Comparison of ENCODE assay signal across 1 cellular context in the genomic region with DNA sequence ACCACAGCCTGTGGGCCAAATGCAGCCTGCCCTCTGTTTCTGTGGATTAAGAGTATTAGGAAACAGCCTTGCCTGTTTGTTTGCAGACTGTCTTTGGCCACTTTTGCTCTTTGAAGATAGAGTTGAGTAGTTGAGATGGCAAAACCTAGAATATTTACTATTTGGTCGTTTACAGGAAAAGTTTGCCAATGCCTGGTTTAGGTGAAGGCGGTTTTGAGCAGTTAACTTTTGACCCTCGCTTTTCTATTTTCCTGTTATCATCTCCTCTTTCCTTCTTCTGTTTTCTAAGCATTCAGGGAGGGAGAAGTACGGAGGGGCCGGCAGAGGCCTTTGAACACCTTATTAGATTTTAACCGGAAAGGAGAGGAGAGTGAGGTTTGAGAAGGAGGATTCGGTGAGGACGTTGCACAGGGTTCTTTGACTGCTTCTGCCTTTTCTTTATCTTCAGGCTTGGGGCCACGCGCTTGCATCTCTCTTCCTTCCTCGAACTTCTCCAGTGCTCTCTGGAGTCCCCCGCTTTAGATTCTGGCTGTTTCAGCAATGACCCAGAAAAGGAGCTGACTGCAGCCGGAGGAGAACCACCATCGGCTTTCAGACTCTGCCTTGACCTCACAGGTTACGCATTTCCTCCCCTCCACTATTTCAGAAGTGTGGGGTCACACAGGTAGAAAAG.
A peak's percentile ranks its signal among the peaks of the same experiment; 100 is the strongest.
TF ChIP-seq lines count a peak whose summit lies in the region.

No MANE protein-coding gene starts in this region.

TF ChIP-seq in HepG2, 621 proteins besides CTCF, POLR2A, EP300 and RAD21 (continued from another document and continues in another):
- TF ChIP-seq, protein P1, sequence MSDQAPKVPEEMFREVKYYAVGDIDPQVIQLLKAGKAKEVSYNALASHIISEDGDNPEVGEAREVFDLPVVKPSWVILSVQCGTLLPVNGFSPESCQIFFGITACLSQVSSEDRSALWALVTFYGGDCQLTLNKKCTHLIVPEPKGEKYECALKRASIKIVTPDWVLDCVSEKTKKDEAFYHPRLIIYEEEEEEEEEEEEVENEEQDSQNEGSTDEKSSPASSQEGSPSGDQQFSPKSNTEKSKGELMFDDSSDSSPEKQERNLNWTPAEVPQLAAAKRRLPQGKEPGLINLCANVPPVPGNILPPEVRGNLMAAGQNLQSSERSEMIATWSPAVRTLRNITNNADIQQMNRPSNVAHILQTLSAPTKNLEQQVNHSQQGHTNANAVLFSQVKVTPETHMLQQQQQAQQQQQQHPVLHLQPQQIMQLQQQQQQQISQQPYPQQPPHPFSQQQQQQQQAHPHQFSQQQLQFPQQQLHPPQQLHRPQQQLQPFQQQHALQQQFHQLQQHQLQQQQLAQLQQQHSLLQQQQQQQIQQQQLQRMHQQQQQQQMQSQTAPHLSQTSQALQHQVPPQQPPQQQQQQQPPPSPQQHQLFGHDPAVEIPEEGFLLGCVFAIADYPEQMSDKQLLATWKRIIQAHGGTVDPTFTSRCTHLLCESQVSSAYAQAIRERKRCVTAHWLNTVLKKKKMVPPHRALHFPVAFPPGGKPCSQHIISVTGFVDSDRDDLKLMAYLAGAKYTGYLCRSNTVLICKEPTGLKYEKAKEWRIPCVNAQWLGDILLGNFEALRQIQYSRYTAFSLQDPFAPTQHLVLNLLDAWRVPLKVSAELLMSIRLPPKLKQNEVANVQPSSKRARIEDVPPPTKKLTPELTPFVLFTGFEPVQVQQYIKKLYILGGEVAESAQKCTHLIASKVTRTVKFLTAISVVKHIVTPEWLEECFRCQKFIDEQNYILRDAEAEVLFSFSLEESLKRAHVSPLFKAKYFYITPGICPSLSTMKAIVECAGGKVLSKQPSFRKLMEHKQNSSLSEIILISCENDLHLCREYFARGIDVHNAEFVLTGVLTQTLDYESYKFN (CRISPR knock-in tag; conservative IDR thresholded peaks at IDR 0.05) = peak; percentile 95
- TF ChIP-seq MIER2 (CRISPR knock-in tag; IDR thresholded peaks at IDR 0.05) = peak; percentile 58; the same call in 1 of the 2 replicates
- TF ChIP-seq, protein P2, sequence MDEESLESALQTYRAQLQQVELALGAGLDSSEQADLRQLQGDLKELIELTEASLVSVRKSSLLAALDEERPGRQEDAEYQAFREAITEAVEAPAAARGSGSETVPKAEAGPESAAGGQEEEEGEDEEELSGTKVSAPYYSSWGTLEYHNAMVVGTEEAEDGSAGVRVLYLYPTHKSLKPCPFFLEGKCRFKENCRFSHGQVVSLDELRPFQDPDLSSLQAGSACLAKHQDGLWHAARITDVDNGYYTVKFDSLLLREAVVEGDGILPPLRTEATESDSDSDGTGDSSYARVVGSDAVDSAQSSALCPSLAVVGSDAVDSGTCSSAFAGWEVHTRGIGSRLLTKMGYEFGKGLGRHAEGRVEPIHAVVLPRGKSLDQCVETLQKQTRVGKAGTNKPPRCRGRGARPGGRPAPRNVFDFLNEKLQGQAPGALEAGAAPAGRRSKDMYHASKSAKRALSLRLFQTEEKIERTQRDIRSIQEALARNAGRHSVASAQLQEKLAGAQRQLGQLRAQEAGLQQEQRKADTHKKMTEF (CRISPR knock-in tag; IDR thresholded peaks at IDR 0.05) = peak; percentile 94
- TF ChIP-seq, protein P3, sequence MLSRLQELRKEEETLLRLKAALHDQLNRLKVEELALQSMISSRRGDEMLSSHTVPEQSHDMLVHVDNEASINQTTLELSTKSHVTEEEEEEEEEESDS (CRISPR knock-in tag; IDR thresholded peaks at IDR 0.05; ENCODE audit: borderline replicate concordance) = 0 out of 2 replicates have a peak, but pooled peaks have one; percentile 54
- peak; percentile 71 for TF ChIP-seq TBL1XR1 (IDR thresholded peaks at IDR 0.05; ENCODE audit: borderline replicate concordance, low read length, partially characterized antibody)
- TF ChIP-seq ETV5 (CRISPR knock-in tag; IDR thresholded peaks at IDR 0.05; ENCODE audit: borderline replicate concordance) = peak; percentile 85
- TF ChIP-seq SRSF1 (optimal IDR thresholded peaks at IDR 0.05; ENCODE audit: low read depth, low read length) = no peak
- TF ChIP-seq HNRNPL (IDR thresholded peaks at IDR 0.05; ENCODE audit: low read depth, low read length) = peak; percentile 49; the same call in 1 of the 2 replicates
- TF ChIP-seq TCF12 (IDR thresholded peaks at IDR 0.05) = no peak
- TF ChIP-seq TCF12 (CRISPR knock-in tag; IDR thresholded peaks at IDR 0.05) = peak; percentile 88; the same call in 1 of the 2 replicates
- TF ChIP-seq ISL2 (CRISPR knock-in tag; IDR thresholded peaks at IDR 0.05) = peak; percentile 100
- TF ChIP-seq, protein P4, sequence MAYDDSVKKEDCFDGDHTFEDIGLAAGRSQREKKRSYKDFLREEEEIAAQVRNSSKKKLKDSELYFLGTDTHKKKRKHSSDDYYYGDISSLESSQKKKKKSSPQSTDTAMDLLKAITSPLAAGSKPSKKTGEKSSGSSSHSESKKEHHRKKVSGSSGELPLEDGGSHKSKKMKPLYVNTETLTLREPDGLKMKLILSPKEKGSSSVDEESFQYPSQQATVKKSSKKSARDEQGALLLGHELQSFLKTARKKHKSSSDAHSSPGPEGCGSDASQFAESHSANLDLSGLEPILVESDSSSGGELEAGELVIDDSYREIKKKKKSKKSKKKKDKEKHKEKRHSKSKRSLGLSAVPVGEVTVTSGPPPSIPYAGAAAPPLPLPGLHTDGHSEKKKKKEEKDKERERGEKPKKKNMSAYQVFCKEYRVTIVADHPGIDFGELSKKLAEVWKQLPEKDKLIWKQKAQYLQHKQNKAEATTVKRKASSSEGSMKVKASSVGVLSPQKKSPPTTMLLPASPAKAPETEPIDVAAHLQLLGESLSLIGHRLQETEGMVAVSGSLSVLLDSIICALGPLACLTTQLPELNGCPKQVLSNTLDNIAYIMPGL (CRISPR knock-in tag; IDR thresholded peaks at IDR 0.05; ENCODE audit: borderline replicate concordance in 1 of 2, low read depth in 1 of 2) = peak; percentile 44 to 67; a peak in 3 of 4 replicates
- TF ChIP-seq, protein P5, sequence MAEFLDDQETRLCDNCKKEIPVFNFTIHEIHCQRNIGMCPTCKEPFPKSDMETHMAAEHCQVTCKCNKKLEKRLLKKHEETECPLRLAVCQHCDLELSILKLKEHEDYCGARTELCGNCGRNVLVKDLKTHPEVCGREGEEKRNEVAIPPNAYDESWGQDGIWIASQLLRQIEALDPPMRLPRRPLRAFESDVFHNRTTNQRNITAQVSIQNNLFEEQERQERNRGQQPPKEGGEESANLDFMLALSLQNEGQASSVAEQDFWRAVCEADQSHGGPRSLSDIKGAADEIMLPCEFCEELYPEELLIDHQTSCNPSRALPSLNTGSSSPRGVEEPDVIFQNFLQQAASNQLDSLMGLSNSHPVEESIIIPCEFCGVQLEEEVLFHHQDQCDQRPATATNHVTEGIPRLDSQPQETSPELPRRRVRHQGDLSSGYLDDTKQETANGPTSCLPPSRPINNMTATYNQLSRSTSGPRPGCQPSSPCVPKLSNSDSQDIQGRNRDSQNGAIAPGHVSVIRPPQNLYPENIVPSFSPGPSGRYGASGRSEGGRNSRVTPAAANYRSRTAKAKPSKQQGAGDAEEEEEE (CRISPR knock-in tag; IDR thresholded peaks at IDR 0.05; ENCODE audit: borderline replicate concordance) = no peak; the same call in 1 of the 2 replicates
- TF ChIP-seq ZNF546 (CRISPR knock-in tag; conservative IDR thresholded peaks at IDR 0.05) = no peak
- peak; percentile 73 for TF ChIP-seq FOXP1 (IDR thresholded peaks at IDR 0.05)
- TF ChIP-seq FOXP1 (CRISPR knock-in tag; IDR thresholded peaks at IDR 0.05) = peak; percentile 99
- TF ChIP-seq SRF (IDR thresholded peaks at IDR 0.05; ENCODE audit: low read depth, low read length) = peak; percentile 19; the same call in 1 of the 2 replicates
- TF ChIP-seq SNAPC2 (CRISPR knock-in tag; IDR thresholded peaks at IDR 0.05) = peak; percentile 92; the same call in 1 of the 2 replicates
- no peak for TF ChIP-seq ZNF619 (CRISPR knock-in tag; IDR thresholded peaks at IDR 0.05)
- TF ChIP-seq ERF (CRISPR knock-in tag; IDR thresholded peaks at IDR 0.05) = peak; percentile 91
- peak; percentile 57; the same call in 1 of the 2 replicates for TF ChIP-seq YEATS2 (CRISPR knock-in tag; IDR thresholded peaks at IDR 0.05; ENCODE audit: borderline replicate concordance)
- peak; percentile 70; the same call in 1 of the 2 replicates for TF ChIP-seq NR2C2 (CRISPR knock-in tag; IDR thresholded peaks at IDR 0.05; ENCODE audit: borderline replicate concordance)
- TF ChIP-seq FOXK2 (IDR thresholded peaks at IDR 0.05) = peak; percentile 40; the same call in 1 of the 2 replicates
- TF ChIP-seq ZSCAN29 (CRISPR knock-in tag; conservative IDR thresholded peaks at IDR 0.05) = peak; percentile 93; the same call in 1 of the 2 replicates
- TF ChIP-seq PRMT3 (CRISPR knock-in tag; IDR thresholded peaks at IDR 0.05; ENCODE audit: borderline replicate concordance, low read depth) = no peak
- TF ChIP-seq ZFAT (CRISPR knock-in tag; conservative IDR thresholded peaks at IDR 0.05) = no peak
- peak; percentile 76 for TF ChIP-seq SAP130 (CRISPR knock-in tag; IDR thresholded peaks at IDR 0.05; ENCODE audit: low read depth)
- peak; percentile 82; the same call in 1 of the 2 replicates for TF ChIP-seq NCOR1 (IDR thresholded peaks at IDR 0.05; ENCODE audit: borderline replicate concordance, low read length)
- TF ChIP-seq, protein P6, sequence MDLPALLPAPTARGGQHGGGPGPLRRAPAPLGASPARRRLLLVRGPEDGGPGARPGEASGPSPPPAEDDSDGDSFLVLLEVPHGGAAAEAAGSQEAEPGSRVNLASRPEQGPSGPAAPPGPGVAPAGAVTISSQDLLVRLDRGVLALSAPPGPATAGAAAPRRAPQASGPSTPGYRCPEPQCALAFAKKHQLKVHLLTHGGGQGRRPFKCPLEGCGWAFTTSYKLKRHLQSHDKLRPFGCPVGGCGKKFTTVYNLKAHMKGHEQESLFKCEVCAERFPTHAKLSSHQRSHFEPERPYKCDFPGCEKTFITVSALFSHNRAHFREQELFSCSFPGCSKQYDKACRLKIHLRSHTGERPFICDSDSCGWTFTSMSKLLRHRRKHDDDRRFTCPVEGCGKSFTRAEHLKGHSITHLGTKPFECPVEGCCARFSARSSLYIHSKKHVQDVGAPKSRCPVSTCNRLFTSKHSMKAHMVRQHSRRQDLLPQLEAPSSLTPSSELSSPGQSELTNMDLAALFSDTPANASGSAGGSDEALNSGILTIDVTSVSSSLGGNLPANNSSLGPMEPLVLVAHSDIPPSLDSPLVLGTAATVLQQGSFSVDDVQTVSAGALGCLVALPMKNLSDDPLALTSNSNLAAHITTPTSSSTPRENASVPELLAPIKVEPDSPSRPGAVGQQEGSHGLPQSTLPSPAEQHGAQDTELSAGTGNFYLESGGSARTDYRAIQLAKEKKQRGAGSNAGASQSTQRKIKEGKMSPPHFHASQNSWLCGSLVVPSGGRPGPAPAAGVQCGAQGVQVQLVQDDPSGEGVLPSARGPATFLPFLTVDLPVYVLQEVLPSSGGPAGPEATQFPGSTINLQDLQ (CRISPR knock-in tag; IDR thresholded peaks at IDR 0.05) = peak; percentile 77; the same call in 1 of the 2 replicates
- TF ChIP-seq GFI1 (CRISPR knock-in tag; IDR thresholded peaks at IDR 0.05; ENCODE audit: borderline replicate concordance) = peak; percentile 92; the same call in 1 of the 2 replicates
- no peak for TF ChIP-seq MYNN (CRISPR knock-in tag; IDR thresholded peaks at IDR 0.05; ENCODE audit: low read depth)
- TF ChIP-seq CEBPB (IDR thresholded peaks at IDR 0.05; ENCODE audit: borderline replicate concordance, low read depth, low read length) = peak; percentile 86
- TF ChIP-seq ZNF335 (CRISPR knock-in tag; IDR thresholded peaks at IDR 0.05) = no peak
- no peak for TF ChIP-seq ZNF383 (CRISPR knock-in tag; IDR thresholded peaks at IDR 0.05; ENCODE audit: borderline replicate concordance)
- TF ChIP-seq ARNTL (CRISPR knock-in tag; IDR thresholded peaks at IDR 0.05) = peak; percentile 79
- TF ChIP-seq KAT8 (CRISPR knock-in tag; IDR thresholded peaks at IDR 0.05) = peak; percentile 88
- TF ChIP-seq, protein P7, sequence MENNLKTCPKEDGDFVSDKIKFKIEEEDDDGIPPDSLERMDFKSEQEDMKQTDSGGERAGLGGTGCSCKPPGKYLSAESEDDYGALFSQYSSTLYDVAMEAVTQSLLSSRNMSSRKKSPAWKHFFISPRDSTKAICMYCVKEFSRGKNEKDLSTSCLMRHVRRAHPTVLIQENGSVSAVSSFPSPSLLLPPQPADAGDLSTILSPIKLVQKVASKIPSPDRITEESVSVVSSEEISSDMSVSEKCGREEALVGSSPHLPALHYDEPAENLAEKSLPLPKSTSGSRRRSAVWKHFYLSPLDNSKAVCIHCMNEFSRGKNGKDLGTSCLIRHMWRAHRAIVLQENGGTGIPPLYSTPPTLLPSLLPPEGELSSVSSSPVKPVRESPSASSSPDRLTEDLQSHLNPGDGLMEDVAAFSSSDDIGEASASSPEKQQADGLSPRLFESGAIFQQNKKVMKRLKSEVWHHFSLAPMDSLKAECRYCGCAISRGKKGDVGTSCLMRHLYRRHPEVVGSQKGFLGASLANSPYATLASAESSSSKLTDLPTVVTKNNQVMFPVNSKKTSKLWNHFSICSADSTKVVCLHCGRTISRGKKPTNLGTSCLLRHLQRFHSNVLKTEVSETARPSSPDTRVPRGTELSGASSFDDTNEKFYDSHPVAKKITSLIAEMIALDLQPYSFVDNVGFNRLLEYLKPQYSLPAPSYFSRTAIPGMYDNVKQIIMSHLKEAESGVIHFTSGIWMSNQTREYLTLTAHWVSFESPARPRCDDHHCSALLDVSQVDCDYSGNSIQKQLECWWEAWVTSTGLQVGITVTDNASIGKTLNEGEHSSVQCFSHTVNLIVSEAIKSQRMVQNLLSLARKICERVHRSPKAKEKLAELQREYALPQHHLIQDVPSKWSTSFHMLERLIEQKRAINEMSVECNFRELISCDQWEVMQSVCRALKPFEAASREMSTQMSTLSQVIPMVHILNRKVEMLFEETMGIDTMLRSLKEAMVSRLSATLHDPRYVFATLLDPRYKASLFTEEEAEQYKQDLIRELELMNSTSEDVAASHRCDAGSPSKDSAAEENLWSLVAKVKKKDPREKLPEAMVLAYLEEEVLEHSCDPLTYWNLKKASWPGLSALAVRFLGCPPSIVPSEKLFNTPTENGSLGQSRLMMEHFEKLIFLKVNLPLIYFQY (CRISPR knock-in tag; IDR thresholded peaks at IDR 0.05; ENCODE audit: borderline replicate concordance) = no peak
- TF ChIP-seq, protein P8, sequence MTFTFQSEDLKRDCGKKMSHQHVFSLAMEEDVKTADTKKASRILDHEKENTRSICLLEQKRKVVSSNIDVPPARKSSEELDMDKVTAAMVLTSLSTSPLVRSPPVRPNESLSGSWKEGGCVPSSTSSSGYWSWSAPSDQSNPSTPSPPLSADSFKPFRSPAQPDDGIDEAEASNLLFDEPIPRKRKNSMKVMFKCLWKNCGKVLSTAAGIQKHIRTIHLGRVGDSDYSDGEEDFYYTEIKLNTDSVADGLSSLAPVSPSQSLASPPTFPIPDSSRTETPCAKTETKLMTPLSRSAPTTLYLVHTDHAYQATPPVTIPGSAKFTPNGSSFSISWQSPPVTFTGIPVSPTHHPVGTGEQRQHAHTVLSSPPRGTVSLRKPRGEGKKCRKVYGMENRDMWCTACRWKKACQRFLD (CRISPR knock-in tag; IDR thresholded peaks at IDR 0.05; ENCODE audit: borderline replicate concordance) = peak; percentile 65; the same call in 1 of the 2 replicates
- TF ChIP-seq, protein P9, sequence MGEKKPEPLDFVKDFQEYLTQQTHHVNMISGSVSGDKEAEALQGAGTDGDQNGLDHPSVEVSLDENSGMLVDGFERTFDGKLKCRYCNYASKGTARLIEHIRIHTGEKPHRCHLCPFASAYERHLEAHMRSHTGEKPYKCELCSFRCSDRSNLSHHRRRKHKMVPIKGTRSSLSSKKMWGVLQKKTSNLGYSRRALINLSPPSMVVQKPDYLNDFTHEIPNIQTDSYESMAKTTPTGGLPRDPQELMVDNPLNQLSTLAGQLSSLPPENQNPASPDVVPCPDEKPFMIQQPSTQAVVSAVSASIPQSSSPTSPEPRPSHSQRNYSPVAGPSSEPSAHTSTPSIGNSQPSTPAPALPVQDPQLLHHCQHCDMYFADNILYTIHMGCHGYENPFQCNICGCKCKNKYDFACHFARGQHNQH (CRISPR knock-in tag; IDR thresholded peaks at IDR 0.05) = peak; percentile 99
- peak; percentile 40; the same call in 1 of the 2 replicates for TF ChIP-seq GABPB1 (CRISPR knock-in tag; IDR thresholded peaks at IDR 0.05)
